Comparison of ENCODE assay signal across 31 cellular contexts in genomic region chr1:70386121-70386520, GRCh38.
"Had no signal": no experiment of that assay in that cellular context is flagged by ENCODE, and none has a peak within 500 bp of the region (broad histone marks: within the 10 kb centered on the region; RNA-seq: fewer than 3 reads in every experiment).

No MANE protein-coding gene starts in this region.

- H3K9me3 ChIP-seq: body of pancreas, breast epithelium had no signal

- H3K4me1 ChIP-seq: body of pancreas, breast epithelium had no signal

- H3K27me3 ChIP-seq: body of pancreas, brain microvascular endothelial cell, breast epithelium, cardiac muscle cell had no signal

- FAIRE-seq: astrocyte, TTC549 had no signal

- H3K36me3 ChIP-seq: brain microvascular endothelial cell, breast epithelium, cardiac muscle cell had no signal

- DNase-seq: activated B cell treated with CpG ODN at 0.5 μM for 24 hours; activated CD4-positive, alpha-beta memory T cell treated with anti-CD3 and anti-CD28 coated beads, Interleukin-2, amount 10 ng/mL, durations not matched to agents 7 days and 5 days; activated CD4-positive, alpha-beta T cell treated with anti-CD3 and anti-CD28 coated beads for 48 hours; activated CD4-positive, alpha-beta T cell treated with anti-CD3 and anti-CD28 coated beads, Interleukin-2, amount 10 ng/mL, durations not matched to agents 7 days and 5 days; activated CD4-positive, alpha-beta T cell treated with anti-CD3 and anti-CD28 coated beads, Interleukin-2, amount 50 U/mL, for 48 hours; activated CD4-positive, CD25-positive, alpha-beta regulatory T cell treated with anti-CD3 and anti-CD28 coated beads, Interleukin-2, amount 50 U/mL, for 72 hours; activated CD8-positive, alpha-beta memory T cell treated with anti-CD3 and anti-CD28 coated beads for 24 hours; activated CD8-positive, alpha-beta memory T cell treated with anti-CD3 and anti-CD28 coated beads, Interleukin-2, amount 10 ng/mL, durations not matched to agents 7 days and 5 days; activated CD8-positive, alpha-beta memory T cell treated with anti-CD3 and anti-CD28 coated beads, Interleukin-2, amount 50 U/mL, for 48 hours; activated CD8-positive, alpha-beta T cell treated with anti-CD3 and anti-CD28 coated beads, Interleukin-2, amount 10 ng/mL, durations not matched to agents 7 days and 5 days; activated effector memory CD4-positive, alpha-beta T cell treated with Interleukin-2 at 50 U/mL for 16 hours; activated gamma-delta T cell; activated naive CD4-positive, alpha-beta T cell treated with anti-CD3 and anti-CD28 coated beads, Interleukin-2, amount 10 ng/mL, durations not matched to agents 7 days and 5 days; activated naive CD4-positive, alpha-beta T cell treated with Interleukin-2 at 50 U/mL for 16 hours; activated naive CD8-positive, alpha-beta T cell treated with anti-CD3 and anti-CD28 coated beads, Interleukin-2, amount 10 ng/mL, durations not matched to agents 7 days and 5 days; activated naive CD8-positive, alpha-beta T cell treated with anti-CD3 and anti-CD28 coated beads, Interleukin-2, amount 50 U/mL, for 24 hours; activated T-cell treated with anti-CD3 and anti-CD28 coated beads, Interleukin-2, amount 50 U/mL, for 24 hours; activated T-cell treated with anti-CD3 and anti-CD28 coated beads, Interleukin-2, amount 50 U/mL, for 48 hours; aorta; body of pancreas; brain microvascular endothelial cell; caudate nucleus; cerebellar nuclear complex; T-helper 1 cell; T-helper 2 cell; T-helper 9 cell had no signal

- H3K4me3 ChIP-seq: body of pancreas, breast epithelium, cardiac muscle cell had no signal

- ATAC-seq: activated CD8-positive, alpha-beta memory T cell treated with anti-CD3 and anti-CD28 coated beads, Interleukin-2, amount 10 ng/mL, durations not matched to agents 7 days and 5 days; activated CD8-positive, alpha-beta T cell treated with anti-CD3 and anti-CD28 coated beads, Interleukin-2, amount 10 ng/mL, durations not matched to agents 7 days and 5 days; activated naive CD8-positive, alpha-beta T cell treated with anti-CD3 and anti-CD28 coated beads, Interleukin-2, amount 50 U/mL, for 24 hours; body of pancreas had no signal

- H3K27ac ChIP-seq: body of pancreas, brain microvascular endothelial cell, breast epithelium, cardiac muscle cell, VCaP had no signal
